ENCODE assay signal across 8 cellular contexts in the genomic region with DNA sequence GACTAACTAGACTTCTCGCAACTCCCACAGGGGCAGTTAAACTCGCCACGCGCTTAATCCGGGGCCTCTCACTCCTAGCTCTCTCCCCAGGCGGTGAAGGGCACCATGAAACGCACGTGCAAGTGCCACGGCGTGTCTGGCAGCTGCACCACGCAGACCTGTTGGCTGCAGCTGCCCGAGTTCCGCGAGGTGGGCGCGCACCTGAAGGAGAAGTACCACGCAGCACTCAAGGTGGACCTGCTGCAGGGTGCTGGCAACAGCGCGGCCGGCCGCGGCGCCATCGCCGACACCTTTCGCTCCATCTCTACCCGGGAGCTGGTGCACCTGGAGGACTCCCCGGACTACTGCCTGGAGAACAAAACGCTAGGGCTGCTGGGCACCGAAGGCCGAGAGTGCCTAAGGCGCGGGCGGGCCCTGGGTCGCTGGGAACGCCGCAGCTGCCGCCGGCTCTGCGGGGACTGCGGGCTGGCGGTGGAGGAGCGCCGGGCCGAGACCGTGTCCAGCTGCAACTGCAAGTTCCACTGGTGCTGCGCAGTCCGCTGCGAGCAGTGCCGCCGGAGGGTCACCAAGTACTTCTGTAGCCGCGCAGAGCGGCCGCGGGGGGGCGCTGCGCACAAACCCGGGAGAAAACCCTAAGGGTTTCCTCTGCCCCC. TPM values are rescaled to one million over a fixed set of nuclear protein-coding genes. Genes with fewer than 3 reads are reported as not detected.
DNase-seq lines count a peak whose midpoint lies in the region; ATAC-seq, FAIRE-seq and TF ChIP-seq lines count a peak whose summit lies in the region.

No MANE protein-coding gene starts in this region.

- H3K4me3 ChIP-seq in BE2C (ENCODE audit: low read depth, low read length) (peak overlapping the region; percentile 64), GM12878 (peak overlapping the region; percentile 61; the same call in 1 of the 2 replicates), rectal smooth muscle tissue (ENCODE audit: low read length) (peak overlapping the region; percentile 72), aorta (ENCODE audit: low read length in 2 of 2) (no peak overlapping the region)

- intact Hi-C loops in GM12878 (cut with micrococcal nuclease; ENCODE audit: unreplicated experiment) (no loop called here), aorta (cut with DNase I) (no loop called here)

- H3K27me3 ChIP-seq in BE2C (peaks cover 45% of the 10 kb centered on the region), GM12878 (replicated peaks in 1 of 2; ENCODE audit: control insufficient read depth in 2 of 2, insufficient read depth in 2 of 2, low read length in 1 of 2) (peaks cover 0 to 6% of the 10 kb centered on the region in 2 experiments; a peak in 1 of 4 replicates), rectal smooth muscle tissue (ENCODE audit: control insufficient read depth, insufficient read depth, low read length) (peaks cover 5% of the 10 kb centered on the region), aorta (ENCODE audit: control insufficient read depth in 1 of 2, insufficient read depth in 2 of 2, low read length in 1 of 2) (no peaks in the 10 kb centered on the region)

- POLR2A ChIA-PET in GM12878 (lab: Charles Lee): interaction anchor here (0.5 kb wide), 1 partner anchor 109 kb away, joined by 3 read pairs; no protein-coding TSS in a partner anchor

- no peak; the same call in 1 of the 2 replicates for TF ChIP-seq POLR2A in GM12878 (IDR thresholded peaks at IDR 0.05; ENCODE audit: low read depth, low read length)

- no peak for TF ChIP-seq EP300 in GM12878 (IDR thresholded peaks at IDR 0.05; ENCODE audit: borderline replicate concordance in 1 of 2, control insufficient read depth in 1 of 2, low read depth in 2 of 2, low read length in 2 of 2)

- SMC1A ChIA-PET in GM12878 (lab: Charles Lee; ENCODE audit: uncharacterized antibody, unreplicated experiment): interaction anchor here (0.7 to 2.4 kb wide), 5 partner anchors 13 to 143 kb away, joined by 3 to 13 read pairs (median 7); no protein-coding TSS in a partner anchor

- H3K4me1 ChIP-seq in BE2C (no peaks in the 10 kb centered on the region), GM12878 (ENCODE audit: control insufficient read depth, insufficient read depth, low read length) (peaks cover 5% of the 10 kb centered on the region), rectal smooth muscle tissue (ENCODE audit: control insufficient read depth, insufficient read depth, low read length) (peaks cover 4% of the 10 kb centered on the region), aorta (ENCODE audit: control insufficient read depth in 1 of 2, insufficient read depth in 2 of 2, low read length in 2 of 2) (no peaks in the 10 kb centered on the region)

- CTCF ChIA-PET in GM12878 (lab: Yijun Ruan, JAX): interaction anchor here (0.6 to 5.5 kb wide), 30 partner anchors 8 to 406 kb away, joined by 3 to 49 read pairs (median 4); no protein-coding TSS in a partner anchor

- H3K4me2 ChIP-seq in GM12878 (ENCODE audit: control insufficient read depth, insufficient read depth): peak overlapping the region; percentile 69

- no peak for TF ChIP-seq RAD21 in GM12878 (IDR thresholded peaks at IDR 0.05; ENCODE audit: insufficient read depth, low read depth, low read length)

- in situ Hi-C loops in GM12878 (cut with MboI): no loop called here

- RAD21 ChIA-PET in GM12878 (lab: Charles Lee; ENCODE audit: unreplicated experiment): interaction anchor here (1.1 to 3.5 kb wide), 3 partner anchors 36 to 145 kb away, joined by 3 to 9 read pairs (median 4); no protein-coding TSS in a partner anchor

- H3K36me3 ChIP-seq in BE2C: no peaks in the 10 kb centered on the region
- no peaks in the 10 kb centered on the region; a peak in 1 of 4 replicates for H3K36me3 ChIP-seq in GM12878 (ENCODE audit: control insufficient read depth in 2 of 2, insufficient read depth in 2 of 2, low read length in 1 of 2)
- H3K36me3 ChIP-seq in rectal smooth muscle tissue (ENCODE audit: control insufficient read depth, insufficient read depth, low read length): no peaks in the 10 kb centered on the region
- H3K36me3 ChIP-seq in aorta (ENCODE audit: control insufficient read depth in 1 of 2, insufficient read depth in 2 of 2, low read length in 1 of 2): no peaks in the 10 kb centered on the region

- H3K9ac ChIP-seq in GM12878 (ENCODE audit: control insufficient read depth, insufficient read depth, low read length) (no peak overlapping the region), rectal smooth muscle tissue (ENCODE audit: low read length) (no peak overlapping the region)

- no TSS peak for BruUV-seq in GM12878 (replicated peaks; lab: Mats Ljungman, UMichigan)

- H2AFZ ChIP-seq in GM12878 (ENCODE audit: control insufficient read depth, low read depth, low read length): peak overlapping the region; percentile 55

- ATAC-seq in GM21360 (IDR thresholded peaks at IDR 0.05; ENCODE audit: unreplicated experiment): peak; percentile 49
- ATAC-seq in GM12878: peak; percentile 84
- peak; percentile 86 for ATAC-seq in aorta (ENCODE audit: low FRiP score)

- H3K79me2 ChIP-seq in GM12878 (ENCODE audit: control insufficient read depth, insufficient read depth, low read length): no peaks in the 10 kb centered on the region

- peak; percentile 74 for DNase-seq in BE2C
- DNase-seq in NCI-H146 (lab: John Stamatoyannopoulos, UW): peak; percentile 83
- DNase-seq in T-helper 9 cell: peak; percentile 60
- DNase-seq in GM12878 (ENCODE audit: low read depth, low spot score): no peak
- DNase-seq in hypothalamus (lab: John Stamatoyannopoulos, UW): peak in 49 of 51 donors; percentile 4 to 80 (median 45)
- peak; percentile 86 to 88 for DNase-seq in aorta

- TF ChIP-seq CTCF in BE2C (IDR thresholded peaks at IDR 0.05; ENCODE audit: low read depth, low read length) (peak; percentile 80), GM12878 (IDR thresholded peaks at IDR 0.05 in 2 of 3, conservative IDR thresholded peaks at IDR 0.05 in 1 of 3; ENCODE audit: control insufficient read depth in 2 of 3, extremely low read depth in 1 of 3, insufficient read depth in 1 of 3, low read depth in 3 of 3, low read length in 3 of 3) (peak; percentile 70 to 89 (median 82))

- peaks cover 2% of the 10 kb centered on the region; the same call in 1 of the 2 replicates for H4K20me1 ChIP-seq in GM12878 (ENCODE audit: control insufficient read depth, insufficient read depth)

- H3K27ac ChIP-seq in GM12878 (ENCODE audit: control insufficient read depth, insufficient read depth) (no peak overlapping the region), rectal smooth muscle tissue (ENCODE audit: low read depth, low read length) (no peak overlapping the region), aorta (ENCODE audit: low read depth in 1 of 2, low read length in 2 of 2) (no peak overlapping the region)

- under 1% methylated on average over 51 of the region's 59 CpGs for WGBS in GM12878 (ENCODE audit: insufficient coverage, insufficient replicate concordance, low lambda C conversion rate, missing lambda C conversion rate)
- 0 to 1% methylated on average over 58 to 59 of the region's 59 CpGs for WGBS in aorta, 2 donors

- no peaks in the 10 kb centered on the region for H3K9me3 ChIP-seq in BE2C
- H3K9me3 ChIP-seq in GM12878 (replicated peaks; ENCODE audit: control insufficient read depth, insufficient read depth, low read length): no peaks in the 10 kb centered on the region
- H3K9me3 ChIP-seq in aorta (ENCODE audit: control insufficient read depth, low read length): no peaks in the 10 kb centered on the region

- FAIRE-seq in GM12878 (lab: Jason Lieb, UNC): no peak

RNA-seq across cellular contexts. Expression of a gene that starts 19.5 kb away (rescaled TPM):
- polyA plus RNA-seq in BE2C (2012; ENCODE audit: insufficient read depth, insufficient read length, low read depth): 0.82 TPM
- total RNA-seq in GM12878 (2013; cell fraction: nucleolus; rRNA removed): 0.22 TPM in 1 of 2 replicates, not detected in the other
- total RNA-seq in GM12878 (2014; rRNA removed) (not detected in 2 replicates), GM12878 (2014; rRNA removed; fragmentation: Illumina TruSeq; extraction: Trizol) (not detected in 2 replicates), GM12878 (2021) (not detected in 2 replicates), aorta (not detected)
- polyA plus RNA-seq in GM12878 (2011; ENCODE audit: low read depth): not detected
- polyA plus RNA-seq in GM12878 (2011; rRNA removed) (not detected in 2 replicates), GM12878 (2014; fragmentation: Illumina TruSeq; extraction: Trizol) (not detected in 2 replicates), GM12878 (2014; fragmentation: Nextera tagmentation; extraction: Ambion mirVana) (not detected), GM12878 (2014; rRNA removed) (not detected in 2 replicates), GM12878 (2016; fragmentation: Nextera tagmentation; extraction: Ambion mirVana) (not detected), aorta (not detected)
- polyA plus RNA-seq in GM12878 (2011; cell fraction: cytosol; rRNA removed): not detected in 2 replicates
- not detected in 2 replicates for polyA plus RNA-seq in GM12878 (2011; cell fraction: nucleus; rRNA removed)
- polyA plus RNA-seq in GM12878 (2012): 0.07 and 0.09 TPM in 2 replicates
- not detected in 2 replicates for polyA minus RNA-seq in GM12878 (2011; rRNA and poly(A)+ RNA removed)
- polyA minus RNA-seq in GM12878 (2011; cell fraction: cytosol; rRNA and poly(A)+ RNA removed): not detected in 2 replicates
- not detected in 2 replicates for polyA minus RNA-seq in GM12878 (2011; cell fraction: nucleus; rRNA and poly(A)+ RNA removed)

RNA-seq across cellular contexts. Expression of a gene that starts 37.4 kb away (rescaled TPM):
- 32.5 TPM for polyA plus RNA-seq in BE2C (2012; ENCODE audit: insufficient read depth, insufficient read length, low read depth)
- 118 and 120 TPM in 2 replicates for total RNA-seq in GM12878 (2013; cell fraction: nucleolus; rRNA removed)
- total RNA-seq in GM12878 (2014; rRNA removed): 5.8 and 6.6 TPM in 2 replicates
- 3.9 and 4.4 TPM in 2 replicates for total RNA-seq in GM12878 (2014; rRNA removed; fragmentation: Illumina TruSeq; extraction: Trizol)
- total RNA-seq in GM12878 (2021): 10.6 and 12.4 TPM in 2 replicates
- 14.6 TPM for polyA plus RNA-seq in GM12878 (2011; ENCODE audit: low read depth)
- 21.2 and 24.3 TPM in 2 replicates for polyA plus RNA-seq in GM12878 (2011; rRNA removed)
- 11.2 and 13.9 TPM in 2 replicates for polyA plus RNA-seq in GM12878 (2011; cell fraction: cytosol; rRNA removed)
- polyA plus RNA-seq in GM12878 (2011; cell fraction: nucleus; rRNA removed): 185 and 225 TPM in 2 replicates
- 18.3 and 19.6 TPM in 2 replicates for polyA plus RNA-seq in GM12878 (2012)
- polyA plus RNA-seq in GM12878 (2014; fragmentation: Illumina TruSeq; extraction: Trizol): 10.9 and 13.6 TPM in 2 replicates
- 1 to 10 TPM; 3.4 to 5.8 TPM for polyA plus RNA-seq in GM12878 (2014; fragmentation: Nextera tagmentation; extraction: Ambion mirVana)
- 13.2 and 13.4 TPM in 2 replicates for polyA plus RNA-seq in GM12878 (2014; rRNA removed)
- polyA plus RNA-seq in GM12878 (2016; fragmentation: Nextera tagmentation; extraction: Ambion mirVana): 10 to 100 TPM in 1 of 2 experiments, 1 to 10 TPM in 1; 9.2 to 11.0 TPM
- polyA minus RNA-seq in GM12878 (2011; rRNA and poly(A)+ RNA removed): 12.7 and 14.6 TPM in 2 replicates
- polyA minus RNA-seq in GM12878 (2011; cell fraction: cytosol; rRNA and poly(A)+ RNA removed): 0.53 and 1.8 TPM in 2 replicates
- 27.7 and 36.7 TPM in 2 replicates for polyA minus RNA-seq in GM12878 (2011; cell fraction: nucleus; rRNA and poly(A)+ RNA removed)
- 10 to 100 TPM in 1 of 2 donors, 1 to 10 TPM in 1; 8.7 to 16.9 TPM for total RNA-seq in aorta
- 10 to 100 TPM in 1 of 2 donors, 1 to 10 TPM in 1; 4.6 to 20.0 TPM for polyA plus RNA-seq in aorta

RNA-seq across cellular contexts. Expression of a gene that starts 47.4 kb away (rescaled TPM):
- polyA plus RNA-seq in BE2C (2012; ENCODE audit: insufficient read depth, insufficient read length, low read depth): 253 TPM
- total RNA-seq in GM12878 (2013; cell fraction: nucleolus; rRNA removed): 199 and 220 TPM in 2 replicates
- total RNA-seq in GM12878 (2014; rRNA removed) (344 and 365 TPM in 2 replicates), GM12878 (2014; rRNA removed; fragmentation: Illumina TruSeq; extraction: Trizol) (230 and 249 TPM in 2 replicates), GM12878 (2021) (203 and 211 TPM in 2 replicates), aorta (100 to 1,000 TPM; 127 TPM)
- 158 TPM for polyA plus RNA-seq in GM12878 (2011; ENCODE audit: low read depth)
- polyA plus RNA-seq in GM12878 (2011; rRNA removed) (214 and 287 TPM in 2 replicates), GM12878 (2014; fragmentation: Illumina TruSeq; extraction: Trizol) (169 and 180 TPM in 2 replicates), GM12878 (2014; fragmentation: Nextera tagmentation; extraction: Ambion mirVana) (100 to 1,000 TPM; 475 to 572 TPM), GM12878 (2014; rRNA removed) (421 and 443 TPM in 2 replicates), GM12878 (2016; fragmentation: Nextera tagmentation; extraction: Ambion mirVana) (100 to 1,000 TPM; 500 to 536 TPM), aorta (100 to 1,000 TPM; 322 to 337 TPM)
- polyA plus RNA-seq in GM12878 (2011; cell fraction: cytosol; rRNA removed): 488 and 543 TPM in 2 replicates
- polyA plus RNA-seq in GM12878 (2011; cell fraction: nucleus; rRNA removed): 213 and 224 TPM in 2 replicates
- 197 and 205 TPM in 2 replicates for polyA plus RNA-seq in GM12878 (2012)
- polyA minus RNA-seq in GM12878 (2011; rRNA and poly(A)+ RNA removed): 192 and 275 TPM in 2 replicates
- polyA minus RNA-seq in GM12878 (2011; cell fraction: cytosol; rRNA and poly(A)+ RNA removed): 39.2 and 52.5 TPM in 2 replicates
- polyA minus RNA-seq in GM12878 (2011; cell fraction: nucleus; rRNA and poly(A)+ RNA removed): 64.2 and 80.5 TPM in 2 replicates

RNA-seq across cellular contexts. Expression of a gene that starts 53.4 kb away (rescaled TPM):
- 16.6 TPM for polyA plus RNA-seq in BE2C (2012; ENCODE audit: insufficient read depth, insufficient read length, low read depth)
- total RNA-seq in GM12878 (2013; cell fraction: nucleolus; rRNA removed): 50.6 and 53.4 TPM in 2 replicates
- total RNA-seq in GM12878 (2014; rRNA removed) (5.5 and 6.2 TPM in 2 replicates), GM12878 (2014; rRNA removed; fragmentation: Illumina TruSeq; extraction: Trizol) (14.1 and 14.8 TPM in 2 replicates), GM12878 (2021) (32.2 TPM in 2 replicates), aorta (10 to 100 TPM; 35.8 to 42.7 TPM)
- polyA plus RNA-seq in GM12878 (2011; ENCODE audit: low read depth): 17.2 TPM
- polyA plus RNA-seq in GM12878 (2011; rRNA removed) (15.5 and 22.4 TPM in 2 replicates), GM12878 (2014; fragmentation: Illumina TruSeq; extraction: Trizol) (15.9 and 19.7 TPM in 2 replicates), GM12878 (2014; fragmentation: Nextera tagmentation; extraction: Ambion mirVana) (1 to 10 TPM; 1.9 to 2.2 TPM), GM12878 (2014; rRNA removed) (10.6 and 14.5 TPM in 2 replicates), GM12878 (2016; fragmentation: Nextera tagmentation; extraction: Ambion mirVana) (10 to 100 TPM; 35.7 to 37.2 TPM), aorta (10 to 100 TPM in 1 of 2 donors, 1 to 10 TPM in 1; 6.0 to 10.8 TPM)
- polyA plus RNA-seq in GM12878 (2011; cell fraction: cytosol; rRNA removed): 9.2 and 11.1 TPM in 2 replicates
- polyA plus RNA-seq in GM12878 (2011; cell fraction: nucleus; rRNA removed): 17.7 and 19.6 TPM in 2 replicates
- polyA plus RNA-seq in GM12878 (2012): 16.6 and 20.0 TPM in 2 replicates
- polyA minus RNA-seq in GM12878 (2011; rRNA and poly(A)+ RNA removed): 19.2 and 22.6 TPM in 2 replicates
- polyA minus RNA-seq in GM12878 (2011; cell fraction: cytosol; rRNA and poly(A)+ RNA removed): 4.4 and 5.3 TPM in 2 replicates
- 10.2 and 13.8 TPM in 2 replicates for polyA minus RNA-seq in GM12878 (2011; cell fraction: nucleus; rRNA and poly(A)+ RNA removed)

Comparison
In these comparisons a context has a peak if more than half of its experiments do, and no peak if none do; other contexts are left out.
1. H3K4me3 ChIP-seq: peak in BE2C (single experiment), GM12878 (single experiment) and rectal smooth muscle tissue (single experiment); none in aorta (0 of 2).
2. Peak in every context shown above with its lines, with median percentiles within 50 percentile points of each other: ATAC-seq.